In genomic region chr20:40835321-40835720, GRCh38 we compare ENCODE assay signal across 22 cellular contexts.
DNase-seq lines count a peak whose midpoint lies in the region; ATAC-seq and TF ChIP-seq lines count a peak whose summit lies in the region.
"Had no signal": no experiment of that assay in that cellular context is flagged by ENCODE, and none has a peak within 500 bp of the region (broad histone marks: within the 10 kb centered on the region; RNA-seq: fewer than 3 reads in every experiment).

No MANE protein-coding gene starts in this region.

- H3K4me3 ChIP-seq in DND-41 (ENCODE audit: low read depth in 1 of 2, low read length in 2 of 2): no peak overlapping the region
- no peak overlapping the region for H3K4me3 ChIP-seq in Jurkat, Clone E6-1 (ENCODE audit: low read length)
- no peak overlapping the region for H3K4me3 ChIP-seq in RWPE2 (ENCODE audit: severe bottlenecking)
- H3K4me3 ChIP-seq: BLaER1 had no signal

- peak overlapping the region; percentile 58 for H3K27ac ChIP-seq in DND-41 (ENCODE audit: low read length)
- H3K27ac ChIP-seq in RWPE2 (ENCODE audit: poor library complexity, severe bottlenecking): no peak overlapping the region
- H3K27ac ChIP-seq: BLaER1 had no signal

- no peaks in the 10 kb centered on the region for H4K20me1 ChIP-seq in DND-41 (ENCODE audit: insufficient read depth, low read length)
- H4K20me1 ChIP-seq: BLaER1 had no signal

- H3K79me2 ChIP-seq in DND-41 (ENCODE audit: insufficient read depth, low read length): no peaks in the 10 kb centered on the region

- H3K4me2 ChIP-seq in DND-41 (ENCODE audit: insufficient read depth, low read length): no peak overlapping the region
- H3K4me2 ChIP-seq: BLaER1 had no signal

- no peak for TF ChIP-seq CTCF in DND-41 (IDR thresholded peaks at IDR 0.05; ENCODE audit: borderline replicate concordance, extremely low read depth, low read length, poor library complexity, severe bottlenecking)
- no peak for TF ChIP-seq CTCF in RWPE2 (IDR thresholded peaks at IDR 0.05; ENCODE audit: poor library complexity, severe bottlenecking)

- peak; percentile 56 for DNase-seq in DND-41
- peak; percentile 82 for DNase-seq in Jurkat, Clone E6-1 (ENCODE audit: low read depth, low spot score)
- DNase-seq in RWPE2 (ENCODE audit: low spot score): no peak
- peak; percentile 41 for DNase-seq in mesenteric fat pad (ENCODE audit: low spot score)
- DNase-seq in NCI-H82 treated with DMSO at 0.1 percent for 48 hours (lab: John Stamatoyannopoulos, UW; ENCODE audit: unreplicated experiment): no peak
- DNase-seq in T-helper 9 cell: no peak
- DNase-seq: 8988T; ACHN; BE2C; C1 segment of cervical spinal cord; CD4-positive, alpha-beta memory T cell; CD4-positive, CD25-positive, alpha-beta regulatory T cell; CD8-positive, alpha-beta memory T cell; COR-L47; DMS 273 treated with DMSO at 0.1 percent for 48 hours; DMS153; DMS53; DMS79; GF-D8 had no signal

- H3K36me3 ChIP-seq in DND-41 (ENCODE audit: insufficient read depth, low read length) (no peaks in the 10 kb centered on the region), RWPE2 (ENCODE audit: low read depth) (no peaks in the 10 kb centered on the region)
- H3K36me3 ChIP-seq: BE2C, BLaER1 had no signal

- no peak overlapping the region for H3K9ac ChIP-seq in DND-41 (ENCODE audit: low read depth, low read length)
- H3K9ac ChIP-seq: BLaER1 had no signal

- H3K27me3 ChIP-seq in DND-41 (ENCODE audit: insufficient read depth, low read length, poor library complexity) (no peaks in the 10 kb centered on the region), RWPE2 (ENCODE audit: insufficient read depth, poor library complexity, severe bottlenecking) (peaks cover 35% of the 10 kb centered on the region)
- H3K27me3 ChIP-seq: BE2C, BLaER1 had no signal

- peak; percentile 84 for ATAC-seq in DND-41 (ENCODE audit: insufficient read depth, low read depth)
- peak; percentile 5; the same call in 1 of the 3 replicates for ATAC-seq in RWPE2 (ENCODE audit: low read depth)
- ATAC-seq in GM18498 (IDR thresholded peaks at IDR 0.05; ENCODE audit: unreplicated experiment): no peak
- no peak for ATAC-seq in HG02571 (IDR thresholded peaks at IDR 0.05; ENCODE audit: unreplicated experiment)

- peaks cover 14% of the 10 kb centered on the region for H3K4me1 ChIP-seq in DND-41 (ENCODE audit: insufficient read depth, low read length)
- no peaks in the 10 kb centered on the region for H3K4me1 ChIP-seq in RWPE2 (ENCODE audit: insufficient read depth, poor library complexity, severe bottlenecking)
- H3K4me1 ChIP-seq: BE2C, BLaER1 had no signal

- 0 out of 2 replicates have a peak overlapping the region, but pooled peaks have one; percentile 4 for H2AFZ ChIP-seq in DND-41 (ENCODE audit: low read depth, low read length)

- H3K9me3 ChIP-seq in DND-41 (ENCODE audit: insufficient read depth, low read length, severe bottlenecking) (peaks cover 14% of the 10 kb centered on the region), RWPE2 (ENCODE audit: severe bottlenecking) (no peaks in the 10 kb centered on the region)
- H3K9me3 ChIP-seq: BE2C, BLaER1 had no signal

Comparison
In these comparisons a context has a peak if more than half of its experiments do, and no peak if none do; other contexts are left out.
1. ATAC-seq: peak in DND-41 (single experiment) and RWPE2 (single experiment); none in GM18498 (single experiment) and HG02571 (single experiment).
2. DNase-seq: peak in DND-41 (single experiment), Jurkat, Clone E6-1 (single experiment) and mesenteric fat pad (single experiment); none in RWPE2 (single experiment), NCI-H82 treated with DMSO at 0.1 percent for 48 hours (single experiment) and T-helper 9 cell (single experiment).